ENCODE assay signal across 28 cellular contexts in genomic region chr12:30967026-30967425, GRCh38. TPM values are rescaled to one million over a fixed set of nuclear protein-coding genes. Genes with fewer than 3 reads are reported as not detected.
DNase-seq lines count a peak whose midpoint lies in the region; ATAC-seq and TF ChIP-seq lines count a peak whose summit lies in the region.
"Had no signal": no experiment of that assay in that cellular context is flagged by ENCODE, and none has a peak within 500 bp of the region (broad histone marks: within the 10 kb centered on the region; RNA-seq: fewer than 3 reads in every experiment).

No MANE protein-coding gene starts in this region.

- intact Hi-C loops in left cardiac atrium (cut with DNase I) = no loop called here

- no peak for TF ChIP-seq CTCF in right atrium auricular region (IDR thresholded peaks at IDR 0.05)
- TF ChIP-seq CTCF in WERI-Rb-1 (IDR thresholded peaks at IDR 0.05; ENCODE audit: low read depth, low read length) = no peak
- no peak for TF ChIP-seq CTCF in glutamatergic neuron (IDR thresholded peaks at IDR 0.05; ENCODE audit: partially characterized antibody, unreplicated experiment)

- H3K4me1 ChIP-seq in right atrium auricular region = peaks cover 0 to 29% of the 10 kb centered on the region in 2 donors
- H3K4me1 ChIP-seq: BE2C had no signal

- peaks cover 30% of the 10 kb centered on the region for H3K4me1 Mint-ChIP-seq in glutamatergic neuron (ENCODE audit: low read depth, unreplicated experiment)
- H3K4me1 Mint-ChIP-seq in activated T-cell treated with anti-CD3 and anti-CD28 coated beads, Interleukin-2, amount 50 U/mL, for 24 hours (ENCODE audit: low read depth) = no peaks in the 10 kb centered on the region
- H3K4me1 Mint-ChIP-seq: CD8-positive, alpha-beta memory T cell had no signal

- H3K9me3 ChIP-seq in right atrium auricular region (no peaks in the 10 kb centered on the region), WERI-Rb-1 (ENCODE audit: severe bottlenecking) (no peaks in the 10 kb centered on the region)
- H3K9me3 ChIP-seq: BE2C, SJCRH30 had no signal

- H3K27ac ChIP-seq in right atrium auricular region (no peak overlapping the region), WERI-Rb-1 (peak overlapping the region; percentile 83)
- H3K27ac ChIP-seq: PC-9, SJCRH30 had no signal

- H3K27me3 ChIP-seq in right atrium auricular region (no peaks in the 10 kb centered on the region), WERI-Rb-1 (ENCODE audit: insufficient read depth, low read depth, severe bottlenecking) (no peaks in the 10 kb centered on the region)
- H3K27me3 ChIP-seq: SJCRH30 had no signal

- H3K4me3 ChIP-seq in right atrium auricular region = no peak overlapping the region
- H3K4me3 ChIP-seq in WERI-Rb-1 (ENCODE audit: low read depth, low read length) = no peak overlapping the region
- H3K4me3 ChIP-seq: GM23338, PC-9, SJCRH30 had no signal

- peaks cover 6% of the 10 kb centered on the region for H3K9me3 Mint-ChIP-seq in glutamatergic neuron (ENCODE audit: unreplicated experiment)
- H3K9me3 Mint-ChIP-seq in activated T-cell treated with anti-CD3 and anti-CD28 coated beads, Interleukin-2, amount 50 U/mL, for 24 hours = no peaks in the 10 kb centered on the region
- H3K9me3 Mint-ChIP-seq: CD14-positive monocyte; CD8-positive, alpha-beta memory T cell; GM23338; IgD-negative memory B cell had no signal

- H3K4me3 Mint-ChIP-seq in glutamatergic neuron (ENCODE audit: unreplicated experiment) = no peak overlapping the region
- H3K4me3 Mint-ChIP-seq in activated T-cell treated with anti-CD3 and anti-CD28 coated beads, Interleukin-2, amount 50 U/mL, for 24 hours = no peak overlapping the region
- H3K4me3 Mint-ChIP-seq: CD14-positive monocyte; CD8-positive, alpha-beta memory T cell; GM23338; IgD-negative memory B cell had no signal

- H3K36me3 Mint-ChIP-seq in glutamatergic neuron (ENCODE audit: unreplicated experiment) = no peaks in the 10 kb centered on the region
- H3K36me3 Mint-ChIP-seq in activated T-cell treated with anti-CD3 and anti-CD28 coated beads, Interleukin-2, amount 50 U/mL, for 24 hours (ENCODE audit: low read depth) = no peaks in the 10 kb centered on the region
- H3K36me3 Mint-ChIP-seq: CD14-positive monocyte; CD8-positive, alpha-beta memory T cell had no signal

- H3K36me3 ChIP-seq in right atrium auricular region (no peaks in the 10 kb centered on the region), WERI-Rb-1 (peaks cover 49% of the 10 kb centered on the region)
- H3K36me3 ChIP-seq: BE2C, SJCRH30 had no signal

- DNase-seq in left cardiac atrium (peak; percentile 0), right atrium auricular region (ENCODE audit: low spot score) (no peak), WERI-Rb-1 (peak; percentile 75), glutamatergic neuron (no peak), glomerular visceral epithelial cell (ENCODE audit: extremely low spot score) (no peak), middle frontal gyrus (ENCODE audit: extremely low spot score, low spot score) (no peak)
- DNase-seq in activated T-cell treated with anti-CD3 and anti-CD28 coated beads, Interleukin-2, amount 50 U/mL, for 24 hours = no peak
- DNase-seq: 8988T; ACHN; BE2C; CD8-positive, alpha-beta memory T cell; DMS53; HCEC 1CT; NCI-H1092; NCI-H1417 treated with DMSO at 0.1 percent for 48 hours; NCI-H2081; NCI-H226; NCI-H510A; NCI-H774; PC-9; SJCRH30 had no signal

- H3K27me3 Mint-ChIP-seq in glutamatergic neuron (ENCODE audit: unreplicated experiment) = peaks cover 8% of the 10 kb centered on the region
- peaks cover 12% of the 10 kb centered on the region for H3K27me3 Mint-ChIP-seq in activated T-cell treated with anti-CD3 and anti-CD28 coated beads, Interleukin-2, amount 50 U/mL, for 24 hours

- no peak for ATAC-seq in left cardiac atrium
- ATAC-seq in HG02840 (IDR thresholded peaks at IDR 0.05; ENCODE audit: low FRiP score, unreplicated experiment) = no peak
- ATAC-seq: GM23338, Right ventricle myocardium inferior, SK-N-SH treated with all-trans-retinoic acid at 6 μM for 48 hours had no signal

- H3K27ac Mint-ChIP-seq in glutamatergic neuron (ENCODE audit: unreplicated experiment) = peak overlapping the region; percentile 48
- no peak overlapping the region for H3K27ac Mint-ChIP-seq in activated T-cell treated with anti-CD3 and anti-CD28 coated beads, Interleukin-2, amount 50 U/mL, for 24 hours
- H3K27ac Mint-ChIP-seq: CD14-positive monocyte; CD8-positive, alpha-beta memory T cell; GM23338; IgD-negative memory B cell had no signal

RNA-seq across cellular contexts. Expression of gene TSPAN11, which starts 40.5 kb away (rescaled TPM):
- total RNA-seq in left cardiac atrium = 1 to 10 TPM; 2.5 to 3.8 TPM
- total RNA-seq in right atrium auricular region = 1 to 10 TPM; 2.5 to 4.1 TPM
- 31.0 TPM for total RNA-seq in glutamatergic neuron (ENCODE audit: unreplicated experiment)
- total RNA-seq: CD8-positive, alpha-beta memory T cell; Daoy; PC-9 had no signal

Comparison
In these comparisons a context has a peak if more than half of its experiments do, and no peak if none do; other contexts are left out.
1. DNase-seq: peak in left cardiac atrium (single experiment) and WERI-Rb-1 (single experiment); none in right atrium auricular region (single experiment), glutamatergic neuron (single experiment), activated T-cell treated with anti-CD3 and anti-CD28 coated beads, Interleukin-2, amount 50 U/mL, for 24 hours (single experiment), glomerular visceral epithelial cell (single experiment) and middle frontal gyrus (single experiment).